In genomic region chr7:151077705-151078232, GRCh38 we compare ENCODE assay signal across 1 cellular context.
TF ChIP-seq lines count a peak whose summit lies in the region.

No MANE protein-coding gene starts in this region.

TF ChIP-seq in SK-N-SH, 30 proteins besides CTCF, POLR2A, EP300 and RAD21:
- TF ChIP-seq EZH2phosphoT487 (IDR thresholded peaks at IDR 0.05; ENCODE audit: borderline replicate concordance, low read depth) (no peak), MXI1 (IDR thresholded peaks at IDR 0.05; ENCODE audit: low read depth, low read length) (no peak)
